ENCODE assay signal across 2 cellular contexts in the genomic region with DNA sequence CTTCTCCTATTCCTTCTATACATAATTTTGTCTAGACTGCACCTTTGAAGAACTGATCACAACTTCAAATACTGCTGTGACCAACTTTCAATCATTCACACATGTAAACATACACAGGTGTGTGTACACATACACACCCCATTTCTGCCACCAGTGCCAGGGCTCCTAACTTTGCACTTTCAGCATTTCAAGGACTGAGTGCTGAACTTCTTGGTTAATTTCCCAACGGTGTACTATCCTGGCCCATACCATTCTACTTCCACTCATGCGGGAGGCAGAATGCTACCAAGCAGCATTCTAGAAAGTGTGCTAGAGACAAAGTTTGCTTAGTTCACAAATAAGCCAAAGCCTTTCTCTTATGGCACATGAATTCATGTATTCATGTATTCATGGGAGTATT.
TF ChIP-seq lines count a peak whose summit lies in the region.

No MANE protein-coding gene starts in this region.

TF ChIP-seq in A549, 52 proteins besides CTCF, POLR2A, EP300 and RAD21:
- TF ChIP-seq ZC3H11A (IDR thresholded peaks at IDR 0.05) (no peak), ESRRA (IDR thresholded peaks at IDR 0.05; ENCODE audit: borderline replicate concordance, low read length) (no peak), TP53 (CRISPR knock-in tag; IDR thresholded peaks at IDR 0.05) (no peak), NFE2L2 (conservative IDR thresholded peaks at IDR 0.05; ENCODE audit: low read length) (no peak), MAZ (IDR thresholded peaks at IDR 0.05; ENCODE audit: borderline replicate concordance, low read depth, low read length) (no peak), MAFK (IDR thresholded peaks at IDR 0.05; ENCODE audit: partially characterized antibody) (no peak), FOSL2 (IDR thresholded peaks at IDR 0.05) (no peak), FOSL2 (CRISPR knock-in tag; IDR thresholded peaks at IDR 0.05) (no peak)

TF ChIP-seq in HCT116, 20 proteins besides CTCF, POLR2A, EP300 and RAD21:
- TF ChIP-seq, protein P1, sequence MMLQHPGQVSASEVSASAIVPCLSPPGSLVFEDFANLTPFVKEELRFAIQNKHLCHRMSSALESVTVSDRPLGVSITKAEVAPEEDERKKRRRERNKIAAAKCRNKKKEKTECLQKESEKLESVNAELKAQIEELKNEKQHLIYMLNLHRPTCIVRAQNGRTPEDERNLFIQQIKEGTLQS (IDR thresholded peaks at IDR 0.05): no peak
- TF ChIP-seq EGR1 (IDR thresholded peaks at IDR 0.05; ENCODE audit: low read depth) (no peak), SP1 (IDR thresholded peaks at IDR 0.05; ENCODE audit: low read depth) (no peak), YY1 (IDR thresholded peaks at IDR 0.05; ENCODE audit: extremely low read depth, insufficient replicate concordance, low read depth, low read length) (no peak), CBX3 (IDR thresholded peaks at IDR 0.05; ENCODE audit: low read depth) (no peak), EZH2 (IDR thresholded peaks at IDR 0.05) (no peak), ELF1 (IDR thresholded peaks at IDR 0.05; ENCODE audit: borderline replicate concordance, low read depth) (no peak), ZFX (IDR thresholded peaks at IDR 0.05) (no peak), FOSL1 (IDR thresholded peaks at IDR 0.05; ENCODE audit: low read depth) (no peak), REST (IDR thresholded peaks at IDR 0.05; ENCODE audit: low read depth) (no peak), EZH2phosphoT487 (IDR thresholded peaks at IDR 0.05; ENCODE audit: borderline replicate concordance) (no peak), SRF (IDR thresholded peaks at IDR 0.05; ENCODE audit: low read depth) (no peak), MAX (IDR thresholded peaks at IDR 0.05) (no peak), ZNF274 (IDR thresholded peaks at IDR 0.05; ENCODE audit: low read depth, low read length) (no peak)
